Comparison of ENCODE assay signal across 10 cellular contexts in genomic region chr3:139533781-139534443, GRCh38. TPM values are rescaled to one million over a fixed set of nuclear protein-coding genes. Genes with fewer than 3 reads are reported as not detected.
DNase-seq lines count a peak whose midpoint lies in the region; ATAC-seq, FAIRE-seq and TF ChIP-seq lines count a peak whose summit lies in the region.
"Had no signal": no experiment of that assay in that cellular context is flagged by ENCODE, and none has a peak within 500 bp of the region (broad histone marks: within the 10 kb centered on the region; RNA-seq: fewer than 3 reads in every experiment).

No MANE protein-coding gene starts in this region.

- peaks cover 39% of the 10 kb centered on the region for H3K4me1 Mint-ChIP-seq in endodermal cell
- H3K4me1 Mint-ChIP-seq: memory B cell had no signal

- H3K4me1 ChIP-seq in endodermal cell (ENCODE audit: control insufficient read depth, insufficient read depth, low read length) (peaks cover 12% of the 10 kb centered on the region), ovary (ENCODE audit: insufficient read depth) (peaks cover 57% of the 10 kb centered on the region)

- ATAC-seq in GM21737 (IDR thresholded peaks at IDR 0.05; ENCODE audit: unreplicated experiment) = no peak

- DNase-seq in NCI-H1105 treated with DMSO at 0.1 percent for 48 hours (lab: John Stamatoyannopoulos, UW) = peak; percentile 55
- no peak for DNase-seq in NCI-H1105 (lab: John Stamatoyannopoulos, UW)
- peak; percentile 71 for DNase-seq in NCI-H2196 (lab: John Stamatoyannopoulos, UW; ENCODE audit: unreplicated experiment)
- no peak for DNase-seq in endodermal cell
- peak in 4 of 5 donors; percentile 55 to 77 (median 66) for DNase-seq in ovary
- DNase-seq in HTR-8/SVneo (ENCODE audit: insufficient read length, low spot score) = no peak
- DNase-seq in SIG-M5 treated with dmso at 0.1 percent for 504 hours (lab: John Stamatoyannopoulos, UW; ENCODE audit: unreplicated experiment) = no peak

- FAIRE-seq in HTR-8/SVneo (lab: Jason Lieb, UNC) = no peak

- TF ChIP-seq CTCF in endodermal cell (conservative IDR thresholded peaks at IDR 0.05) (no peak), ovary (IDR thresholded peaks at IDR 0.05) (no peak)

- no peak overlapping the region for H3K4me3 Mint-ChIP-seq in endodermal cell
- H3K4me3 Mint-ChIP-seq: memory B cell had no signal

- H3K9ac ChIP-seq in endodermal cell (ENCODE audit: extremely low read depth, low read length, poor library complexity, severe bottlenecking) = no peak overlapping the region

- peaks cover 20% of the 10 kb centered on the region for H3K36me3 ChIP-seq in endodermal cell (ENCODE audit: control insufficient read depth, insufficient read depth, low read length)
- no peaks in the 10 kb centered on the region for H3K36me3 ChIP-seq in ovary

- no peaks in the 10 kb centered on the region for H3K27me3 ChIP-seq in endodermal cell (ENCODE audit: control insufficient read depth, insufficient read depth, low read length, poor library complexity, severe bottlenecking)
- H3K27me3 ChIP-seq in ovary = no peaks in the 10 kb centered on the region

- peaks cover 11% of the 10 kb centered on the region for H3K27me3 Mint-ChIP-seq in endodermal cell (ENCODE audit: insufficient read depth)

- H3K4me3 ChIP-seq in endodermal cell (ENCODE audit: low read length) = no peak overlapping the region
- peak overlapping the region; percentile 6 for H3K4me3 ChIP-seq in ovary

- TF ChIP-seq POLR2A in ovary (IDR thresholded peaks at IDR 0.05) = no peak

- H3K27ac ChIP-seq in endodermal cell (ENCODE audit: low read depth, low read length) (peak overlapping the region; percentile 96), ovary (peak overlapping the region; percentile 43 to 97)
- H3K27ac ChIP-seq: 22Rv1 had no signal

- 74 to 81% methylated on average over 11 to 15 of the region's 15 CpGs for WGBS in endodermal cell (ENCODE audit: insufficient coverage in 1 of 2, insufficient read length in 1 of 2), 2 experiments
- WGBS in ovary, 3 donors = 5 to 10% (median 8%) methylated on average over 15 of the region's 15 CpGs

- no peaks in the 10 kb centered on the region for H3K9me3 Mint-ChIP-seq in endodermal cell
- H3K9me3 Mint-ChIP-seq: memory B cell had no signal

- peaks cover 4% of the 10 kb centered on the region for H3K36me3 Mint-ChIP-seq in endodermal cell (ENCODE audit: low read depth)
- H3K36me3 Mint-ChIP-seq: memory B cell had no signal

- intact Hi-C loops in ovary (cut with DNase I) = no loop called here

- no peak for TF ChIP-seq EP300 in ovary (IDR thresholded peaks at IDR 0.05)

- H3K9me3 ChIP-seq in endodermal cell (ENCODE audit: control insufficient read depth, low read length) = no peaks in the 10 kb centered on the region
- no peaks in the 10 kb centered on the region for H3K9me3 ChIP-seq in ovary

- no peak overlapping the region for H3K27ac Mint-ChIP-seq in endodermal cell
- H3K27ac Mint-ChIP-seq: memory B cell had no signal

RNA-seq across cellular contexts. Expression of gene RBP1, which starts 5.6 kb away (rescaled TPM):
- total RNA-seq in endodermal cell (10 to 100 TPM; 77.9 to 80.6 TPM), ovary (1,000 to 10,000 TPM in 4 of 7 donors, 100 to 1,000 TPM in 3; 599 to 1,818 (median 1,035) TPM)
- polyA plus RNA-seq in endodermal cell (2013, experiment 1 of 2) = 125 TPM
- 133 TPM for polyA plus RNA-seq in endodermal cell (2013, experiment 2 of 2)
- polyA plus RNA-seq in ovary = 1,000 to 10,000 TPM; 1,326 to 3,076 TPM

RNA-seq across cellular contexts. Expression of gene RBP2, which starts 57.6 kb away (rescaled TPM):
- total RNA-seq in endodermal cell (not detected), ovary (1 to 10 TPM in 1 of 7 donors, under 1 TPM in 1, not detected in 5; 0.69 to 2.3 TPM)
- polyA plus RNA-seq in endodermal cell (2013, experiment 1 of 2) = not detected
- polyA plus RNA-seq in endodermal cell (2013, experiment 2 of 2) = not detected
- under 1 TPM in 1 of 2 donors, not detected in 1; 0.13 TPM for polyA plus RNA-seq in ovary

Comparison
In these comparisons a context has a peak if more than half of its experiments do, and no peak if none do; other contexts are left out.
1. DNase-seq: peak in NCI-H1105 treated with DMSO at 0.1 percent for 48 hours (single experiment), NCI-H2196 (single experiment) and ovary (4 of 5); none in NCI-H1105 (single experiment), endodermal cell (single experiment), HTR-8/SVneo (single experiment) and SIG-M5 treated with dmso at 0.1 percent for 504 hours (single experiment).
2. RNA of gene RBP1, which starts 5.6 kb away (total RNA-seq): 599 to 1,818 TPM in ovary; 77.9 to 80.6 TPM in endodermal cell; every median in the first group is over 4 times any median in the second.